In the genomic region with DNA sequence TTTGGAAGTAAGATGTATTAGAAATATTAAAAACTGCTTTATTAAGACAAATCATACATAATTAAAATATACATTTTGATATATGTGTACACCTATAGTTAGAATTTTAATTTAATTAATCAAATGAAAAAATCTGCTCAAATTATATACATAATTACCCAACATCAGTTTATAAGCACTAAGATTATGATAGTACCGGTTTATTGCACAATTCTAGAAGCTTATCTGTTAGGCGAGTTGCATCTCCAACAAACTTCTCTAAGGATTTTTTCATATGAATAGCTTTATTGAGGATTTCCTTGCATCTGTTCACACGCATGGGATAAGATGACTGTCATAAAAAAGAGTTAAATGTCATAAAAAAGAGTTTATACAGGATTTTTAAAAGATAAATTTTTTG, we compare ENCODE assay signal across 18 cellular contexts.
"Had no signal": no experiment of that assay in that cellular context is flagged by ENCODE, and none has a peak within 500 bp of the region (broad histone marks: within the 10 kb centered on the region; RNA-seq: fewer than 3 reads in every experiment).

No MANE protein-coding gene starts in this region.

- H3K9ac ChIP-seq: KMS-11, SK-N-SH had no signal

- DNase-seq: Kasumi-1, MM.1S, NCI-H1092 treated with DMSO at 0.1 percent for 48 hours, NCI-H1436, NCI-H187, NCI-H2029, NCI-H2081 treated with DMSO at 0.1 percent for 48 hours, NCI-H2171, NCI-H226, NCI-H446, NCI-H510A, NCI-H524 treated with DMSO at 0.1 percent for 48 hours, NCI-H69, NCI-H774, RPMI8226, SHP77, SK-N-SH had no signal

- H3K27ac ChIP-seq: KMS-11 had no signal

- H3K4me2 ChIP-seq: KMS-11, SK-N-SH had no signal

- H3K9me3 ChIP-seq: SK-N-SH had no signal
